ENCODE assay signal across 23 cellular contexts in the genomic region with DNA sequence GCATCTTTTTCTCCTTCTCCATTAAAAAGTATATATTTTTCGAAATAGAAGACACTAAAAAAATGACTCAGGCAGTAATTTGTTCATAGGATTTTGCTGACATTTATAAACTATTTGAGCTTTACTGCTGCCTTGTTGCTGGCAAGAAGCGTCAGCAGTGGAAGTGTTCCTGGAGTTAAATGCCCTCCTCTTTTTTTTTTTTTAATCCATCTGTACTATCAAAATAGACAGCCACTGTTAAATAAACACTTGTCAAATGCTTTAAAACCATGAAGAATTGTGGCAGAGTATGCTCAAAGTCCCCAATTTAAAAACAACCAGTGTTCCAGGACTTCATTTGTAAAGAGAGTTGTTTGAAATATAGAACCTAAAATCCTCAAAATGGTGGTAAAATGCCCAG.
A peak's percentile ranks its signal among the peaks of the same experiment; 100 is the strongest.
DNase-seq lines count a peak whose midpoint lies in the region; TF ChIP-seq lines count a peak whose summit lies in the region.
"Had no signal": no experiment of that assay in that cellular context is flagged by ENCODE, and none has a peak within 500 bp of the region (broad histone marks: within the 10 kb centered on the region; RNA-seq: fewer than 3 reads in every experiment).

No MANE protein-coding gene starts in this region.

- H3K36me3 ChIP-seq in effector memory CD4-positive, alpha-beta T cell (ENCODE audit: control insufficient read depth, insufficient read depth, low read length): no peaks in the 10 kb centered on the region
- H3K36me3 ChIP-seq in prostate gland: no peaks in the 10 kb centered on the region
- H3K36me3 ChIP-seq: heart right ventricle, neutrophil, SJSA1, upper lobe of right lung had no signal

- H3K27me3 ChIP-seq in effector memory CD4-positive, alpha-beta T cell (replicated peaks; ENCODE audit: control insufficient read depth, insufficient read depth, low read length, poor library complexity, severe bottlenecking): no peaks in the 10 kb centered on the region
- H3K27me3 ChIP-seq in prostate gland (replicated peaks; ENCODE audit: insufficient read depth): no peaks in the 10 kb centered on the region
- H3K27me3 ChIP-seq: heart right ventricle, neutrophil, upper lobe of right lung had no signal

- no peak overlapping the region for H3K27ac ChIP-seq in effector memory CD4-positive, alpha-beta T cell (ENCODE audit: insufficient read depth, low read length, poor library complexity, severe bottlenecking)
- H3K27ac ChIP-seq in prostate gland: no peak overlapping the region
- H3K27ac ChIP-seq: foreskin keratinocyte, heart right ventricle, neutrophil, SJSA1, upper lobe of right lung had no signal

- peak; percentile 48 for DNase-seq in NCI-H510A treated with DMSO at 0.1 percent for 48 hours (lab: John Stamatoyannopoulos, UW)
- no peak for DNase-seq in NCI-H510A (lab: John Stamatoyannopoulos, UW)
- peak; percentile 56 for DNase-seq in NCI-H345 (lab: John Stamatoyannopoulos, UW)
- DNase-seq in astrocyte of the hippocampus (ENCODE audit: low read depth, low spot score): peak; percentile 11
- no peak for DNase-seq in posterior cingulate gyrus
- no peak for DNase-seq in effector memory CD4-positive, alpha-beta T cell
- DNase-seq in CD1c-positive myeloid dendritic cell (ENCODE audit: extremely low spot score): no peak
- DNase-seq in prostate gland (ENCODE audit: low spot score): no peak
- DNase-seq: activated naive CD4-positive, alpha-beta T cell; activated T-cell treated with anti-CD3 and anti-CD28 coated beads, Interleukin-2, amount 50 U/mL, for 4 hours; AML-193; CD8-positive, alpha-beta T cell; DND-41; effector CD8-positive, alpha-beta T cell; foreskin keratinocyte; heart right ventricle; left cardiac atrium; small intestine; substantia nigra; T-cell; upper lobe of right lung had no signal

- H3K9me3 ChIP-seq in effector memory CD4-positive, alpha-beta T cell (ENCODE audit: control insufficient read depth, low read length): no peaks in the 10 kb centered on the region
- no peaks in the 10 kb centered on the region for H3K9me3 ChIP-seq in prostate gland
- H3K9me3 ChIP-seq: heart right ventricle, neutrophil, SJSA1, upper lobe of right lung had no signal

- H3K4me1 ChIP-seq in effector memory CD4-positive, alpha-beta T cell (ENCODE audit: control insufficient read depth, insufficient read depth, low read length, poor library complexity, severe bottlenecking): no peaks in the 10 kb centered on the region
- no peaks in the 10 kb centered on the region for H3K4me1 ChIP-seq in prostate gland (replicated peaks)
- H3K4me1 ChIP-seq: foreskin keratinocyte, heart right ventricle, SJSA1, upper lobe of right lung had no signal

- TF ChIP-seq CTCF in prostate gland (IDR thresholded peaks at IDR 0.05): no peak

- whole genome bisulfite sequencing in prostate gland: 12% methylated on average over 2 of the region's 2 CpGs

- no peak for TF ChIP-seq POLR2A in prostate gland (IDR thresholded peaks at IDR 0.05)

- H3K4me3 ChIP-seq in effector memory CD4-positive, alpha-beta T cell (ENCODE audit: insufficient read depth, low read depth, low read length, poor library complexity, severe bottlenecking): no peak overlapping the region
- H3K4me3 ChIP-seq in prostate gland: no peak overlapping the region
- H3K4me3 ChIP-seq: heart right ventricle, SJSA1, upper lobe of right lung had no signal

- intact Hi-C loops in posterior cingulate gyrus (cut with DNase I): no loop called here
- intact Hi-C loops in prostate gland (cut with DNase I): no loop called here

Comparison
In these comparisons a context has a peak if more than half of its experiments do, and no peak if none do; other contexts are left out.
1. DNase-seq: peak in NCI-H510A treated with DMSO at 0.1 percent for 48 hours (single experiment), NCI-H345 (single experiment) and astrocyte of the hippocampus (single experiment); none in NCI-H510A (single experiment), posterior cingulate gyrus (0 of 10), effector memory CD4-positive, alpha-beta T cell (0 of 3), CD1c-positive myeloid dendritic cell (single experiment) and prostate gland (single experiment).